ENCODE assay signal across 9 cellular contexts in the genomic region with DNA sequence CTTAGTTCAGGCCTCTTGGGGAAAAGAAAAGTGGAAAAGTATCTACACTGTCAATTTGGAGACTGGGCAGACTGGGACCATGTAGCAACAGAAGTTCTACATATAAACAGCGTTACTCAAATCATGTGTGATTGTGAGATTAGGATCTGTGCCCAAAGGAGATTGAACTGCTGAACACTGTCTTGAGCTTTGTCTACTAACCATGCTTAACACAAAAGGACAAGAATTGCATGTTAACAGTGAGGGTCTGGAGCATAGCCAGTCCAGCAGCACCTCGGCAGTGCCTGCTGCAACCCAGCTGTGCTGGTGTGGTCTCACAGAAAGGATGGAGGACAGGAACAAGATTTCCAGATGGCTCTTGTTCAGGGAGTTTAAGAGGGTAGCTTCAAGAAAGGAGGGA. TPM values are rescaled to one million over a fixed set of nuclear protein-coding genes. Genes with fewer than 3 reads are reported as not detected.
DNase-seq lines count a peak whose midpoint lies in the region; ATAC-seq and TF ChIP-seq lines count a peak whose summit lies in the region.
"Had no signal": no experiment of that assay in that cellular context is flagged by ENCODE, and none has a peak within 500 bp of the region (broad histone marks: within the 10 kb centered on the region; RNA-seq: fewer than 3 reads in every experiment).

No MANE protein-coding gene starts in this region.

- H3K27ac Mint-ChIP-seq in central memory CD8-positive, alpha-beta T cell (ENCODE audit: low read depth): peak overlapping the region; percentile 77
- H3K27ac Mint-ChIP-seq in neural progenitor cell: peak overlapping the region; percentile 86

- H3K27me3 ChIP-seq in neural progenitor cell: peaks cover 5% of the 10 kb centered on the region
- no peaks in the 10 kb centered on the region for H3K27me3 ChIP-seq in PC-9 (ENCODE audit: insufficient read depth, low read depth)

- peaks cover 42% of the 10 kb centered on the region for H3K79me2 ChIP-seq in neural progenitor cell (ENCODE audit: low read depth)
- peaks cover 40% of the 10 kb centered on the region for H3K79me2 ChIP-seq in PC-9 (ENCODE audit: low read depth)

- peaks cover 76% of the 10 kb centered on the region for H3K4me1 Mint-ChIP-seq in central memory CD8-positive, alpha-beta T cell
- peaks cover 74% of the 10 kb centered on the region for H3K4me1 Mint-ChIP-seq in neural progenitor cell

- peak overlapping the region; percentile 53 for H3K4me3 Mint-ChIP-seq in central memory CD8-positive, alpha-beta T cell
- H3K4me3 Mint-ChIP-seq in neural progenitor cell: peak overlapping the region; percentile 13

- no peaks in the 10 kb centered on the region for H3K9me3 Mint-ChIP-seq in central memory CD8-positive, alpha-beta T cell
- H3K9me3 Mint-ChIP-seq in neural progenitor cell: peaks cover 4% of the 10 kb centered on the region

- no peak overlapping the region for H3K4me3 ChIP-seq in neural progenitor cell
- H3K4me3 ChIP-seq in PC-9: no peak overlapping the region

- ATAC-seq in central memory CD8-positive, alpha-beta T cell (replicated peaks; ENCODE audit: extremely low read depth, poor library complexity, severe bottlenecking): no peak
- no peak for ATAC-seq in HG03457 (IDR thresholded peaks at IDR 0.05; ENCODE audit: unreplicated experiment)

- H3K4me2 ChIP-seq in neural progenitor cell: no peak overlapping the region
- H3K4me2 ChIP-seq in PC-9: no peak overlapping the region

- TF ChIP-seq CTCF in neural progenitor cell (IDR thresholded peaks at IDR 0.05) (no peak), GM13976 (IDR thresholded peaks at IDR 0.05; ENCODE audit: borderline replicate concordance, control extremely low read depth, extremely low read depth, insufficient read depth, missing control alignments) (no peak), PC-9 (conservative IDR thresholded peaks at IDR 0.05) (no peak)

- H4K20me1 ChIP-seq in neural progenitor cell (ENCODE audit: low read depth): no peaks in the 10 kb centered on the region
- H4K20me1 ChIP-seq in PC-9 (ENCODE audit: insufficient read depth): no peaks in the 10 kb centered on the region

- no peaks in the 10 kb centered on the region for H3K9me2 ChIP-seq in PC-9 (ENCODE audit: insufficient read depth)

- POLR2A ChIA-PET in PC-9 (lab: Charles Lee; ENCODE audit: unreplicated experiment): no interaction called here

- H3K4me1 ChIP-seq in neural progenitor cell: peaks cover 31% of the 10 kb centered on the region
- H3K4me1 ChIP-seq in PC-9 (replicated peaks; ENCODE audit: insufficient read depth): peaks cover 28% of the 10 kb centered on the region

- peaks cover 2% of the 10 kb centered on the region for H3F3A ChIP-seq in neural progenitor cell (ENCODE audit: low read depth)
- H3F3A ChIP-seq in PC-9 (ENCODE audit: insufficient read depth, low read depth): no peaks in the 10 kb centered on the region; the same call in 1 of the 2 replicates

- in situ Hi-C loops in GM13976 (cut with MboI; ENCODE audit: low sequenced_read_pairs, unreplicated experiment): no loop called here

- H3K36me3 Mint-ChIP-seq in central memory CD8-positive, alpha-beta T cell (ENCODE audit: insufficient read depth): peaks cover 5% of the 10 kb centered on the region
- peaks cover 22% of the 10 kb centered on the region for H3K36me3 Mint-ChIP-seq in neural progenitor cell

- CTCF ChIA-PET in PC-9 (lab: Charles Lee): no interaction called here

- H3K36me3 ChIP-seq in neural progenitor cell: no peaks in the 10 kb centered on the region
- no peaks in the 10 kb centered on the region for H3K36me3 ChIP-seq in PC-9 (ENCODE audit: low read depth)

- no TSS peak for BruUV-seq in PC-9 (replicated peaks; lab: Mats Ljungman, UMichigan)

- intact Hi-C loops in PC-9 (cut with micrococcal nuclease; ENCODE audit: unreplicated experiment): no loop called here

- no peak overlapping the region for H3K27ac ChIP-seq in neural progenitor cell
- H3K27ac ChIP-seq in PC-9: no peak overlapping the region

- H3K27me3 Mint-ChIP-seq in central memory CD8-positive, alpha-beta T cell: no peaks in the 10 kb centered on the region
- peaks cover 4% of the 10 kb centered on the region for H3K27me3 Mint-ChIP-seq in neural progenitor cell (ENCODE audit: insufficient read depth, low read depth)

- H3K9me3 ChIP-seq in neural progenitor cell (ENCODE audit: low read depth) (no peaks in the 10 kb centered on the region), PC-9 (ENCODE audit: insufficient read depth, low read depth) (no peaks in the 10 kb centered on the region)

- DNase-seq in DMS 273 (lab: John Stamatoyannopoulos, UW; ENCODE audit: unreplicated experiment): peak; percentile 68
- DNase-seq in NCI-H2029 (lab: John Stamatoyannopoulos, UW): peak; percentile 48
- DNase-seq in central memory CD8-positive, alpha-beta T cell (ENCODE audit: low spot score in 2 of 2): no peak
- DNase-seq in neural progenitor cell (ENCODE audit: low spot score): peak; percentile 31
- no peak for DNase-seq in GM13976 (ENCODE audit: low spot score)
- DNase-seq in PC-9: no peak
- DNase-seq in hippocampal formation (lab: John Stamatoyannopoulos, UW): no peak
- DNase-seq: KBM-7 had no signal

- H3K9ac ChIP-seq in neural progenitor cell: no peak overlapping the region

- no peak overlapping the region for H2AFZ ChIP-seq in neural progenitor cell (replicated peaks)
- no peak overlapping the region for H2AFZ ChIP-seq in PC-9

RNA-seq across cellular contexts. Expression of gene PAM, which starts 5.7 kb away (rescaled TPM):
- total RNA-seq in neural progenitor cell (ENCODE audit: low replicate concordance) (157 and 246 TPM in 2 replicates), PC-9 (2021) (88.4 and 115 TPM in 2 replicates)

Comparison
In these comparisons a context has a peak if more than half of its experiments do, and no peak if none do; other contexts are left out.
1. DNase-seq: peak in DMS 273 (single experiment), NCI-H2029 (single experiment) and neural progenitor cell (single experiment); none in central memory CD8-positive, alpha-beta T cell (0 of 2), GM13976 (single experiment), PC-9 (0 of 2) and hippocampal formation (0 of 2).